1 cellular context compared by ENCODE assay signal in genomic region chr3:196624008-196624790, GRCh38.
TF ChIP-seq lines count a peak whose summit lies in the region.

No MANE protein-coding gene starts in this region.

TF ChIP-seq in K562, 482 proteins besides CTCF, POLR2A, EP300 and RAD21 (continued from another document):
- TF ChIP-seq AFF1 (IDR thresholded peaks at IDR 0.05; ENCODE audit: low read depth in 1 of 2, partially characterized antibody in 2 of 2): no peak
- TF ChIP-seq ZC3H11A (IDR thresholded peaks at IDR 0.05; ENCODE audit: low read depth, low read length): no peak
- no peak for TF ChIP-seq RBM34 (IDR thresholded peaks at IDR 0.05; ENCODE audit: borderline replicate concordance, insufficient read depth, low read length)
- TF ChIP-seq ESRRB (CRISPR knock-in tag; IDR thresholded peaks at IDR 0.05; ENCODE audit: borderline replicate concordance): no peak
- no peak for TF ChIP-seq ZKSCAN1 (IDR thresholded peaks at IDR 0.05; ENCODE audit: low read depth, low read length)
- no peak for TF ChIP-seq MGA (IDR thresholded peaks at IDR 0.05)
- TF ChIP-seq SNIP1 (IDR thresholded peaks at IDR 0.05; ENCODE audit: low read depth): no peak
- no peak for TF ChIP-seq SREBF1 (IDR thresholded peaks at IDR 0.05; ENCODE audit: borderline replicate concordance, low read depth, low read length)
- no peak for TF ChIP-seq ZC3H8 (IDR thresholded peaks at IDR 0.05)
- TF ChIP-seq SIRT6 (IDR thresholded peaks at IDR 0.05; ENCODE audit: low read depth, low read length): no peak
- TF ChIP-seq ZNF766 (CRISPR knock-in tag; conservative IDR thresholded peaks at IDR 0.05): no peak
- TF ChIP-seq ZNF311 (CRISPR knock-in tag; IDR thresholded peaks at IDR 0.05): no peak
- no peak for TF ChIP-seq OTX1 (CRISPR knock-in tag; IDR thresholded peaks at IDR 0.05)
- TF ChIP-seq NCOA1 (IDR thresholded peaks at IDR 0.05; ENCODE audit: low read depth): no peak
- TF ChIP-seq ELF4 (CRISPR knock-in tag; IDR thresholded peaks at IDR 0.05): no peak
- no peak for TF ChIP-seq ETV5 (CRISPR knock-in tag; IDR thresholded peaks at IDR 0.05; ENCODE audit: low read depth)
